Comparison of ENCODE assay signal across 14 cellular contexts in the genomic region with DNA sequence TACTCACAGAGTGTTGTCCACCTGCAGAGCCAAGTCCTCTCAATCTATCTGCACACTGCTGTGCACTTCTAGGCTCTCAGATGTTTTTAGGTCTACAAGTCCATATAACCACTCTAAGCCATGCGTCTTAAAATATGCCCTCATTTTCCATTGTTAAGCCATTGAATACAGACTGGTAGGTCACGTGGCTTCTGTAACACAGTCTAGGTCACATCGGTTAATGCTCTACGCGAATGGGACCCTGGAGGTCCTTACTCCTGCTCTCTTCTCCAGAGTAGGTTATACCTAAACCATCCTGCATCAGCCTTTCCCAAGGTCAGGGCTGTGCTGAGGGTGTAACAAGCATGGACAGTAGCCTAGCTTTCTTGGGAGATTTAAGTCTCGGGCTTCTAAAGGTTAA. TPM values are rescaled to one million over a fixed set of nuclear protein-coding genes. Genes with fewer than 3 reads are reported as not detected.
A peak's percentile ranks its signal among the peaks of the same experiment; 100 is the strongest.
DNase-seq lines count a peak whose midpoint lies in the region; ATAC-seq, FAIRE-seq and TF ChIP-seq lines count a peak whose summit lies in the region.
"Had no signal": no experiment of that assay in that cellular context is flagged by ENCODE, and none has a peak within 500 bp of the region (broad histone marks: within the 10 kb centered on the region; RNA-seq: fewer than 3 reads in every experiment).

No MANE protein-coding gene starts in this region.

- peaks cover 18% of the 10 kb centered on the region for H3K36me3 Mint-ChIP-seq in CD8-positive, alpha-beta T cell

- peak; percentile 22 for ATAC-seq in CD8-positive, alpha-beta T cell
- no peak for ATAC-seq in GM19023 (IDR thresholded peaks at IDR 0.05; ENCODE audit: unreplicated experiment)

- 67 to 83% (median 77%) methylated on average over 6 of the region's 6 CpGs for WGBS in small intestine, 3 donors

- CTCF ChIA-PET in CD8-positive, alpha-beta T cell (lab: Charles Lee) = interaction anchor here (0.8 to 4.1 kb wide), 10 partner anchors 8 to 72 kb away, joined by 3 to 25 read pairs (median 5); no protein-coding TSS in a partner anchor
- CTCF ChIA-PET in HEK293T (lab: Yijun Ruan, JAX) = interaction anchor here (0.6 kb wide), 1 partner anchor 71 kb away, joined by 3 read pairs; no protein-coding TSS in a partner anchor

- no peaks in the 10 kb centered on the region for H3K36me3 ChIP-seq in CD8-positive, alpha-beta T cell (ENCODE audit: insufficient read depth, low read length)
- H3K36me3 ChIP-seq in SU-DHL-6 (ENCODE audit: low read length) (no peaks in the 10 kb centered on the region), small intestine (ENCODE audit: control insufficient read depth in 2 of 2, insufficient read depth in 2 of 2, low read length in 2 of 2) (peaks cover 0 to 2% of the 10 kb centered on the region in 2 donors)

- H3K4me1 Mint-ChIP-seq in CD8-positive, alpha-beta T cell (ENCODE audit: low read depth) = peaks cover 86% of the 10 kb centered on the region

- intact Hi-C loops in CD8-positive, alpha-beta T cell (cut with DNase I, micrococcal nuclease) = loop anchor here (1.0 to 2.0 kb wide), 6 partner anchors 9 to 29 kb away; a partner anchor contains a TSS

- DNase-seq in CD8-positive, alpha-beta T cell = peak in 2 of 7 experiments; percentile 37
- peak; percentile 26 for DNase-seq in central memory CD4-positive, alpha-beta T cell
- DNase-seq in small intestine = no peak
- no peak for DNase-seq in putamen (ENCODE audit: low spot score)
- DNase-seq in dermis blood vessel endothelial cell = no peak
- DNase-seq in HEK293T (ENCODE audit: extremely low spot score) = no peak
- DNase-seq: activated gamma-delta T cell, NCI-H1417 treated with DMSO at 0.1 percent for 48 hours, NCI-H69 had no signal

- peak overlapping the region; percentile 52 for H3K9ac ChIP-seq in SU-DHL-6 (ENCODE audit: low read length)

- peaks cover 27% of the 10 kb centered on the region for H3F3A ChIP-seq in SU-DHL-6 (ENCODE audit: insufficient read depth)

- H3K4me1 ChIP-seq in CD8-positive, alpha-beta T cell (ENCODE audit: insufficient read depth, low read length) = peaks cover 86% of the 10 kb centered on the region
- H3K4me1 ChIP-seq in small intestine (ENCODE audit: control insufficient read depth in 2 of 2, insufficient read depth in 1 of 2, low read depth in 1 of 2, low read length in 1 of 2) = no peaks in the 10 kb centered on the region

- H2AFZ ChIP-seq in SU-DHL-6 (ENCODE audit: low read depth, low read length, severe bottlenecking) = peak overlapping the region; percentile 7

- H3K27me3 ChIP-seq in CD8-positive, alpha-beta T cell (ENCODE audit: insufficient read depth, low read length) = no peaks in the 10 kb centered on the region
- H3K27me3 ChIP-seq in SU-DHL-6 (ENCODE audit: low read length) (no peaks in the 10 kb centered on the region), small intestine (ENCODE audit: control insufficient read depth in 2 of 2, insufficient read depth in 2 of 2, low read length in 2 of 2) (peaks cover 0 to 3% of the 10 kb centered on the region in 2 donors)

- peak overlapping the region; percentile 65 for H3K4me2 ChIP-seq in SU-DHL-6 (ENCODE audit: low read depth, low read length, poor library complexity, severe bottlenecking)

- H3K27ac ChIP-seq in CD8-positive, alpha-beta T cell (ENCODE audit: low read depth, low read length) = peak overlapping the region; percentile 69
- peak overlapping the region; percentile 85 for H3K27ac ChIP-seq in SU-DHL-6 (ENCODE audit: low read depth, low read length)
- H3K27ac ChIP-seq in small intestine (ENCODE audit: low read depth in 1 of 2, low read length in 1 of 2) = peak overlapping the region; percentile 37 to 60

- peak overlapping the region; percentile 53 for H3K4me3 ChIP-seq in CD8-positive, alpha-beta T cell (ENCODE audit: low read depth, low read length)
- H3K4me3 ChIP-seq in SU-DHL-6 (ENCODE audit: insufficient read depth, low read length, poor library complexity, severe bottlenecking) (peak overlapping the region; percentile 44), small intestine (ENCODE audit: low read depth in 1 of 2, low read length in 2 of 2) (peak overlapping the region in 1 of 2 donors; percentile 44)

- no peaks in the 10 kb centered on the region for H3K9me3 Mint-ChIP-seq in CD8-positive, alpha-beta T cell

- H3K4me3 Mint-ChIP-seq in CD8-positive, alpha-beta T cell = peak overlapping the region; percentile 88

- H3K27me3 Mint-ChIP-seq in CD8-positive, alpha-beta T cell (ENCODE audit: low read depth) = no peaks in the 10 kb centered on the region

- FAIRE-seq in small intestine (lab: Jason Lieb, UNC) = no peak
- FAIRE-seq: colon had no signal

- POLR2A ChIA-PET in CD8-positive, alpha-beta T cell (lab: Charles Lee) = interaction anchor here (0.6 to 4.6 kb wide), 19 partner anchors 12 to 212 kb away, joined by 3 to 77 read pairs (median 4); a partner anchor contains a TSS
- POLR2A ChIA-PET in HEK293T (lab: Yijun Ruan, JAX) = no interaction called here

- H3K79me2 ChIP-seq in SU-DHL-6 (ENCODE audit: insufficient read depth, low read length) = no peaks in the 10 kb centered on the region

- H3K27ac Mint-ChIP-seq in CD8-positive, alpha-beta T cell = peak overlapping the region; percentile 95

- no peaks in the 10 kb centered on the region for H3K9me3 ChIP-seq in CD8-positive, alpha-beta T cell (ENCODE audit: low read length)
- H3K9me3 ChIP-seq in SU-DHL-6 (ENCODE audit: insufficient read depth, low read length) (no peaks in the 10 kb centered on the region), small intestine (ENCODE audit: control insufficient read depth, low read depth) (no peaks in the 10 kb centered on the region)

- no peak for TF ChIP-seq CTCF in CD8-positive, alpha-beta T cell (IDR thresholded peaks at IDR 0.05)
- no peak for TF ChIP-seq CTCF in SU-DHL-6 (IDR thresholded peaks at IDR 0.05; ENCODE audit: insufficient read depth, low read length, poor library complexity, severe bottlenecking)

- H4K20me1 ChIP-seq in SU-DHL-6 (ENCODE audit: low read depth, low read length) = no peaks in the 10 kb centered on the region

- H3K9me2 ChIP-seq in SU-DHL-6 (replicated peaks; ENCODE audit: insufficient read depth, low read length) = no peaks in the 10 kb centered on the region

TF ChIP-seq in HEK293T, 16 proteins besides CTCF, POLR2A, EP300 and RAD21:
- TF ChIP-seq, protein P1, sequence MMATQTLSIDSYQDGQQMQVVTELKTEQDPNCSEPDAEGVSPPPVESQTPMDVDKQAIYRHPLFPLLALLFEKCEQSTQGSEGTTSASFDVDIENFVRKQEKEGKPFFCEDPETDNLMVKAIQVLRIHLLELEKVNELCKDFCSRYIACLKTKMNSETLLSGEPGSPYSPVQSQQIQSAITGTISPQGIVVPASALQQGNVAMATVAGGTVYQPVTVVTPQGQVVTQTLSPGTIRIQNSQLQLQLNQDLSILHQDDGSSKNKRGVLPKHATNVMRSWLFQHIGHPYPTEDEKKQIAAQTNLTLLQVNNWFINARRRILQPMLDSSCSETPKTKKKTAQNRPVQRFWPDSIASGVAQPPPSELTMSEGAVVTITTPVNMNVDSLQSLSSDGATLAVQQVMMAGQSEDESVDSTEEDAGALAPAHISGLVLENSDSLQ (IDR thresholded peaks at IDR 0.05) = no peak
- TF ChIP-seq LEF1 (IDR thresholded peaks at IDR 0.05; ENCODE audit: borderline replicate concordance) (no peak), FOXM1 (IDR thresholded peaks at IDR 0.05; ENCODE audit: borderline replicate concordance) (no peak), FOXK2 (IDR thresholded peaks at IDR 0.05) (no peak)
TF ChIP-seq in HEK293T: peak in this region for 0.

RNA-seq across cellular contexts. Expression of a gene that starts 0.8 kb away (rescaled TPM):
- total RNA-seq in CD8-positive, alpha-beta T cell = 10 to 100 TPM; 38.4 to 40.4 TPM
- polyA plus RNA-seq in small intestine = 10 to 100 TPM in 1 of 3 donors, 1 to 10 TPM in 2; 4.2 to 21.6 (median 5.0) TPM
- under 0.01 TPM in 1 of 2 replicates, not detected in the other for total RNA-seq in dermis blood vessel endothelial cell
- total RNA-seq: fibroblast of villous mesenchyme had no signal

RNA-seq across cellular contexts. Expression of a gene that starts 28.2 kb away (rescaled TPM):
- total RNA-seq in CD8-positive, alpha-beta T cell = 10 to 100 TPM; 15.3 to 16.8 TPM
- 1 to 10 TPM; 3.0 to 4.0 (median 3.9) TPM for polyA plus RNA-seq in small intestine
- total RNA-seq in dermis blood vessel endothelial cell = 7.3 and 8.7 TPM in 2 replicates

RNA-seq across cellular contexts. Expression of a gene that starts 40.1 kb away (rescaled TPM):
- 1 to 10 TPM; 1.2 to 1.4 TPM for total RNA-seq in CD8-positive, alpha-beta T cell
- polyA plus RNA-seq in small intestine = 10 to 100 TPM in 1 of 3 donors, 1 to 10 TPM in 2; 1.6 to 27.5 (median 3.1) TPM
- total RNA-seq in dermis blood vessel endothelial cell = 73.5 and 98.5 TPM in 2 replicates
- total RNA-seq: fibroblast of villous mesenchyme had no signal
- polyA plus RNA-seq: neural cell had no signal

RNA-seq across cellular contexts. Expression of a gene that starts 47.6 kb away (rescaled TPM):
- total RNA-seq in CD8-positive, alpha-beta T cell = not detected
- 1 to 10 TPM in 1 of 3 donors, under 1 TPM in 1, not detected in 1; under 0.01 to 2.3 TPM for polyA plus RNA-seq in small intestine
- total RNA-seq in dermis blood vessel endothelial cell = under 0.01 TPM in 1 of 2 replicates, not detected in the other
- total RNA-seq: fibroblast of villous mesenchyme had no signal

Comparison
In these comparisons a context has a peak if more than half of its experiments do, and no peak if none do; other contexts are left out.
1. RNA of a gene that starts 0.8 kb away (total RNA-seq): 38.4 to 40.4 TPM in CD8-positive, alpha-beta T cell; under 0.01 TPM in dermis blood vessel endothelial cell; every median in the first group is over 10 times any median in the second.
2. RNA of a gene that starts 40.1 kb away (total RNA-seq): 73.5 to 98.5 TPM in dermis blood vessel endothelial cell; 1.2 to 1.4 TPM in CD8-positive, alpha-beta T cell; every median in the first group is over 10 times any median in the second.
3. Peak in every context shown above with its lines, with median percentiles within 50 percentile points of each other: H3K27ac ChIP-seq.